8 cellular contexts compared by ENCODE assay signal in genomic region chr20:33666293-33667244, GRCh38. TPM values are rescaled to one million over a fixed set of nuclear protein-coding genes. Genes with fewer than 3 reads are reported as not detected.
DNase-seq lines count a peak whose midpoint lies in the region; ATAC-seq and TF ChIP-seq lines count a peak whose summit lies in the region.

Gene ACTL10 (plus strand): TSS chr20:33666943. CDS start chr20:33667498, 555 bp downstream.

- H3K27ac Mint-ChIP-seq in T-cell: peak within 1 kb of the TSS; percentile 93 to 97

- peaks cover 16% of the 10 kb centered on the region; the same call in 1 of the 2 replicates for H3K4me1 ChIP-seq in GM23248 (ENCODE audit: insufficient read depth)
- H3K4me1 ChIP-seq in Loucy (ENCODE audit: insufficient read depth, low read length, poor library complexity, severe bottlenecking): peaks cover 20% of the 10 kb centered on the region
- peaks cover 3 to 62% (median 36%) of the 10 kb centered on the region in 12 donors for H3K4me1 ChIP-seq in heart left ventricle
- peaks cover 0 to 49% (median 16%) of the 10 kb centered on the region in 4 donors for H3K4me1 ChIP-seq in tibial nerve

- peak in 1 of 2 donors; percentile 97 for TF ChIP-seq POLR2A in heart left ventricle (IDR thresholded peaks at IDR 0.05)
- TF ChIP-seq POLR2A in tibial nerve (IDR thresholded peaks at IDR 0.05): peak; percentile 81 to 97

- H3F3A ChIP-seq in GM23248 (ENCODE audit: insufficient read depth) (peaks cover 16% of the 10 kb centered on the region), Loucy (ENCODE audit: low read depth) (no peaks in the 10 kb centered on the region)

- peak within 1 kb of the TSS; percentile 91 to 96 (median 95) for H3K4me3 Mint-ChIP-seq in T-cell

- H3K27me3 Mint-ChIP-seq in T-cell: no peaks in the 10 kb centered on the region

- POLR2A ChIA-PET in T-cell (lab: Charles Lee): interaction anchor here in 1 of 2 donors (0.7 kb wide), 1 partner anchor 1437 kb away, joined by 5 read pairs; no protein-coding TSS in a partner anchor

- TF ChIP-seq CTCF in Loucy (conservative IDR thresholded peaks at IDR 0.05; ENCODE audit: low read length) (no peak), heart left ventricle (IDR thresholded peaks at IDR 0.05) (peak in 8 of 12 donors; percentile 9 to 66 (median 32)), tibial nerve (IDR thresholded peaks at IDR 0.05) (peak in 4 of 5 experiments; percentile 28 to 63 (median 42))

- H2AFZ ChIP-seq in GM23248: peak within 1 kb of the TSS; percentile 80
- no peak within 1 kb of the TSS for H2AFZ ChIP-seq in Loucy (ENCODE audit: low read length)

- no peaks in the 10 kb centered on the region for H3K9me2 ChIP-seq in GM23248 (ENCODE audit: insufficient read depth)
- H3K9me2 ChIP-seq in Loucy (replicated peaks; ENCODE audit: low read depth, low read length): no peaks in the 10 kb centered on the region

- H3K9me3 ChIP-seq in GM23248 (ENCODE audit: low read depth) (no peaks in the 10 kb centered on the region), Loucy (ENCODE audit: insufficient read depth, low read depth, low read length) (no peaks in the 10 kb centered on the region), heart left ventricle (no peaks in the 10 kb centered on the region), tibial nerve (no peaks in the 10 kb centered on the region)

- intact Hi-C loops in heart left ventricle (cut with DNase I): loop anchor here in 5 of 10 donors (5.0 kb wide), 4 partner anchors 66 to 264 kb away; partner anchors contain the start of genes CDK5RAP1 (in 1 of the 5) and ZNF341 (in 1 of the 5)

- H3K9ac ChIP-seq in GM23248 (peak within 1 kb of the TSS; percentile 63), Loucy (ENCODE audit: low read depth, low read length, poor library complexity, severe bottlenecking) (no peak within 1 kb of the TSS)

- peak in 1 of 2 donors; percentile 94 for TF ChIP-seq EP300 in tibial nerve (IDR thresholded peaks at IDR 0.05)

- no peaks in the 10 kb centered on the region for H3K27me3 ChIP-seq in GM23248 (replicated peaks; ENCODE audit: insufficient read depth)
- no peaks in the 10 kb centered on the region for H3K27me3 ChIP-seq in Loucy (ENCODE audit: insufficient read depth, low read length, poor library complexity, severe bottlenecking)
- no peaks in the 10 kb centered on the region for H3K27me3 ChIP-seq in heart left ventricle
- H3K27me3 ChIP-seq in tibial nerve: no peaks in the 10 kb centered on the region

- no peaks in the 10 kb centered on the region for H4K20me1 ChIP-seq in GM23248 (ENCODE audit: insufficient read depth)
- H4K20me1 ChIP-seq in Loucy (ENCODE audit: insufficient read depth, low read length, poor library complexity, severe bottlenecking): no peaks in the 10 kb centered on the region

- peak within 1 kb of the TSS; percentile 71 for H3K27ac ChIP-seq in GM23248
- H3K27ac ChIP-seq in heart left ventricle: peak within 1 kb of the TSS; percentile 25 to 94 (median 84)
- H3K27ac ChIP-seq in tibial nerve: peak within 1 kb of the TSS; percentile 74 to 93 (median 90)

- no peaks in the 10 kb centered on the region for H3K9me3 Mint-ChIP-seq in T-cell

- H3K79me2 ChIP-seq in GM23248 (ENCODE audit: insufficient read depth) (peaks cover 6% of the 10 kb centered on the region; the same call in 1 of the 2 replicates), Loucy (ENCODE audit: insufficient read depth, low read length) (no peaks in the 10 kb centered on the region)

- 4 to 5% methylated on average over 41 to 47 of the region's 50 CpGs for WGBS in GM23248 (ENCODE audit: low coverage in 1 of 2, low lambda C conversion rate in 2 of 2, missing lambda C conversion rate in 2 of 2), 2 experiments
- 2 to 14% (median 5%) methylated on average over 29 to 50 of the region's 50 CpGs for WGBS in heart left ventricle, 4 donors
- 1 to 11% methylated on average over 29 to 43 of the region's 50 CpGs for WGBS in tibial nerve, 2 donors

- ATAC-seq in T-cell (replicated peaks in 1 of 4) (peak; percentile 32 to 47 (median 37)), heart left ventricle (peak; percentile 76 to 86 (median 82))

- H3K36me3 ChIP-seq in GM23248 (ENCODE audit: low read depth): no peaks in the 10 kb centered on the region
- H3K36me3 ChIP-seq in Loucy (ENCODE audit: insufficient read depth, low read length): no peaks in the 10 kb centered on the region
- H3K36me3 ChIP-seq in heart left ventricle: peaks cover 0 to 27% (median 8%) of the 10 kb centered on the region in 9 donors
- H3K36me3 ChIP-seq in tibial nerve: peaks cover 0 to 31% (median 0%) of the 10 kb centered on the region in 3 donors

- H3K36me3 Mint-ChIP-seq in T-cell: no peaks in the 10 kb centered on the region

- H3K4me2 ChIP-seq in GM23248 (ENCODE audit: unreplicated experiment): peak within 1 kb of the TSS; percentile 63
- H3K4me2 ChIP-seq in Loucy (ENCODE audit: low read depth, low read length, poor library complexity, severe bottlenecking): peak within 1 kb of the TSS; percentile 59

- peaks cover 37 to 44% (median 38%) of the 10 kb centered on the region in 3 donors for H3K4me1 Mint-ChIP-seq in T-cell

- H3K4me3 ChIP-seq in GM23248 (peak within 1 kb of the TSS; percentile 66), Loucy (ENCODE audit: low read length, poor library complexity, severe bottlenecking) (peak within 1 kb of the TSS; percentile 60), heart left ventricle (peak within 1 kb of the TSS; percentile 19 to 74 (median 62)), tibial nerve (peak within 1 kb of the TSS; percentile 39 to 71 (median 64))

- in situ Hi-C loops in GM23248 (cut with MboI): no loop called here

- DNase-seq in GDM1 (lab: John Stamatoyannopoulos, UW) (peak; percentile 86), GM23248 (peak; percentile 100), T-cell (peak; percentile 39 to 78 (median 64)), amniotic epithelial cell (ENCODE audit: low read depth) (peak; percentile 97), heart left ventricle (peak; percentile 97 to 99 (median 97)), pons (ENCODE audit: low spot score) (peak; percentile 98), tibial nerve (ENCODE audit: low spot score in 2 of 2) (peak; percentile 98)

- CTCF ChIA-PET in T-cell (lab: Charles Lee): interaction anchor here (0.5 to 2.9 kb wide), 8 partner anchors 112 to 1430 kb away, joined by 3 to 11 read pairs (median 3); partner anchors contain the start of genes CBFA2T2 (in 1 of the 2) and SNTA1 (in 1 of the 2)

RNA-seq across cellular contexts. Expression of gene ACTL10, which starts in this region (rescaled TPM):
- total RNA-seq in GM23248 (2014; rRNA removed; shearing (Covaris generic)): 3.2 and 3.4 TPM in 2 replicates
- polyA plus RNA-seq in GM23248 (2016; fragmentation: Nextera tagmentation; extraction: Ambion mirVana) (1.5 and 1.7 TPM in 2 replicates), heart left ventricle (under 1 TPM; 0.23 to 0.57 TPM)
- total RNA-seq in T-cell (1 to 10 TPM; 1.1 to 7.9 (median 6.1) TPM), heart left ventricle (1 to 10 TPM in 1 of 9 donors, under 1 TPM in 8; 0.13 to 1.1 (median 0.36) TPM), tibial nerve (1 to 10 TPM; 1.1 to 4.3 (median 3.8) TPM)

Comparison
In these comparisons a context has a peak if more than half of its experiments do, and no peak if none do; other contexts are left out.
1. Peak in every context shown above with its lines: DNase-seq, ATAC-seq, H3K4me3 ChIP-seq and H3K27ac ChIP-seq.